ENCODE assay signal across 18 cellular contexts in genomic region chr3:16860234-16860633, GRCh38. TPM values are rescaled to one million over a fixed set of nuclear protein-coding genes. Genes with fewer than 3 reads are reported as not detected.
DNase-seq lines count a peak whose midpoint lies in the region; ATAC-seq and TF ChIP-seq lines count a peak whose summit lies in the region.
"Had no signal": no experiment of that assay in that cellular context is flagged by ENCODE, and none has a peak within 500 bp of the region (broad histone marks: within the 10 kb centered on the region; RNA-seq: fewer than 3 reads in every experiment).

No MANE protein-coding gene starts in this region.

- no peaks in the 10 kb centered on the region for H4K20me1 ChIP-seq in SK-N-SH (ENCODE audit: insufficient read depth)

- H3K79me2 ChIP-seq in SK-N-SH (ENCODE audit: insufficient read depth): no peaks in the 10 kb centered on the region

- in situ Hi-C loops in gastrocnemius medialis (cut with MboI; ENCODE audit: low sequenced_read_pairs in 4 of 4): no loop called here

- no peak for TF ChIP-seq POLR2A in gastrocnemius medialis (IDR thresholded peaks at IDR 0.05)

- TF ChIP-seq EP300 in SK-N-SH (IDR thresholded peaks at IDR 0.05; ENCODE audit: borderline replicate concordance in 1 of 2, low read depth in 1 of 2, low read length in 1 of 2): no peak

- H2AFZ ChIP-seq in SK-N-SH (ENCODE audit: low read depth): no peak overlapping the region
- H2AFZ ChIP-seq: GM23248 had no signal

- no peak for TF ChIP-seq CTCF in SK-N-SH (IDR thresholded peaks at IDR 0.05)
- TF ChIP-seq CTCF in gastrocnemius medialis (IDR thresholded peaks at IDR 0.05 in 4 of 5, conservative IDR thresholded peaks at IDR 0.05 in 1 of 5): no peak

- intact Hi-C loops in gastrocnemius medialis (cut with DNase I; ENCODE audit: low total_unique reads): no loop called here

- POLR2A ChIA-PET in SK-N-SH (lab: Yijun Ruan, JAX): no interaction called here

- H3F3A ChIP-seq in SK-N-SH (replicated peaks; ENCODE audit: insufficient read depth): peaks cover 9% of the 10 kb centered on the region

- ATAC-seq in SK-N-SH treated with all-trans-retinoic acid at 6 μM for 48 hours (no peak), gastrocnemius medialis (peak in 1 of 2 donors; percentile 19)
- ATAC-seq: HCT116 had no signal

- H3K4me1 ChIP-seq in SK-N-SH (ENCODE audit: control insufficient read depth in 1 of 2, insufficient read depth in 2 of 2, low read depth in 1 of 2, low read length in 1 of 2): no peaks in the 10 kb centered on the region
- peaks cover 0 to 34% of the 10 kb centered on the region in 2 donors for H3K4me1 ChIP-seq in gastrocnemius medialis

- TF ChIP-seq RAD21 in SK-N-SH (IDR thresholded peaks at IDR 0.05; ENCODE audit: low read length): no peak

- CTCF ChIA-PET in SK-N-SH (lab: Yijun Ruan, JAX): interaction anchor here (0.7 to 2.2 kb wide), 2 partner anchors 11 to 24 kb away, joined by 3 to 10 read pairs; partner anchors contain the start of gene PLCL2

- no peak overlapping the region for H3K27ac ChIP-seq in SK-N-SH (ENCODE audit: low read depth in 2 of 2, low read length in 1 of 2)
- H3K27ac ChIP-seq in gastrocnemius medialis: peak overlapping the region in 3 of 4 donors; percentile 22 to 56 (median 32)
- H3K27ac ChIP-seq: GM23248 had no signal

- H3K4me3 ChIP-seq in SK-N-SH (ENCODE audit: low read depth in 2 of 2, low read length in 1 of 2) (no peak overlapping the region), gastrocnemius medialis (no peak overlapping the region)
- H3K4me3 ChIP-seq: GM23248 had no signal

- H3K27me3 ChIP-seq in SK-N-SH (ENCODE audit: insufficient read depth): no peaks in the 10 kb centered on the region
- no peaks in the 10 kb centered on the region for H3K27me3 ChIP-seq in gastrocnemius medialis

- no peak overlapping the region for H3K4me2 ChIP-seq in SK-N-SH

- 0 out of 2 replicates have a peak, but pooled peaks cover 3% of the 10 kb centered on the region for H3K9me3 ChIP-seq in SK-N-SH
- H3K9me3 ChIP-seq in gastrocnemius medialis: no peaks in the 10 kb centered on the region

- no peak overlapping the region for H3K9ac ChIP-seq in SK-N-SH
- H3K9ac ChIP-seq: GM23248 had no signal

- H3K36me3 ChIP-seq in SK-N-SH (replicated peaks in 1 of 2; ENCODE audit: control insufficient read depth in 1 of 2, insufficient read depth in 2 of 2, low read length in 1 of 2): no peaks in the 10 kb centered on the region
- no peaks in the 10 kb centered on the region for H3K36me3 ChIP-seq in gastrocnemius medialis

- 50% methylated on average over 3 of the region's 3 CpGs for WGBS in SK-N-SH (ENCODE audit: low lambda C conversion rate)

- H3K9me2 ChIP-seq in SK-N-SH: no peaks in the 10 kb centered on the region

- DNase-seq in SK-N-SH (peak; percentile 24), NCI-H69 (lab: John Stamatoyannopoulos, UW) (peak; percentile 79), SK-N-DZ (ENCODE audit: low spot score) (peak; percentile 25), gastrocnemius medialis (no peak), SW480 (ENCODE audit: low spot score) (no peak), GM03348 (ENCODE audit: low spot score) (no peak), DMS 273 treated with DMSO at 0.1 percent for 48 hours (lab: John Stamatoyannopoulos, UW) (no peak)
- DNase-seq: C1 segment of cervical spinal cord; Calu3; CD4-positive, alpha-beta memory T cell; COR-L47; DMS79; EL; GDM1; GM23248; H9 had no signal

TF ChIP-seq in SK-N-SH, 30 proteins besides CTCF, POLR2A, EP300 and RAD21 (continues in another document):
- TF ChIP-seq REST (IDR thresholded peaks at IDR 0.05; ENCODE audit: low read depth, low read length): no peak
- TF ChIP-seq ELF1 (IDR thresholded peaks at IDR 0.05): no peak
- no peak for TF ChIP-seq ZBTB33 (IDR thresholded peaks at IDR 0.05; ENCODE audit: borderline replicate concordance, low read depth)

TF ChIP-seq in SK-N-SH treated with all-trans-retinoic acid at 6 μM for 48 hours, 23 proteins besides CTCF, POLR2A, EP300 and RAD21:
- no peak for TF ChIP-seq ARNTL (CRISPR knock-in tag; IDR thresholded peaks at IDR 0.05; ENCODE audit: borderline replicate concordance, low read depth)
- no peak for TF ChIP-seq GLIS3 (CRISPR knock-in tag; IDR thresholded peaks at IDR 0.05)
- no peak for TF ChIP-seq BACH2 (CRISPR knock-in tag; IDR thresholded peaks at IDR 0.05; ENCODE audit: borderline replicate concordance)
- TF ChIP-seq PPARA (CRISPR knock-in tag; IDR thresholded peaks at IDR 0.05; ENCODE audit: borderline replicate concordance): no peak
- TF ChIP-seq ZNF70 (CRISPR knock-in tag; IDR thresholded peaks at IDR 0.05): no peak
- TF ChIP-seq RARB (CRISPR knock-in tag; IDR thresholded peaks at IDR 0.05): no peak
- TF ChIP-seq ZFP30 (CRISPR knock-in tag; IDR thresholded peaks at IDR 0.05): no peak
- no peak for TF ChIP-seq ZNF565 (CRISPR knock-in tag; conservative IDR thresholded peaks at IDR 0.05; ENCODE audit: low read depth)
- no peak for TF ChIP-seq OSR1 (CRISPR knock-in tag; IDR thresholded peaks at IDR 0.05)
- no peak for TF ChIP-seq PATZ1 (CRISPR knock-in tag; IDR thresholded peaks at IDR 0.05; ENCODE audit: borderline replicate concordance)
- no peak for TF ChIP-seq ESRRG (CRISPR knock-in tag; IDR thresholded peaks at IDR 0.05)
- TF ChIP-seq SNAI2 (CRISPR knock-in tag; IDR thresholded peaks at IDR 0.05): no peak

RNA-seq across cellular contexts. Expression of gene PLCL2, which starts 24.5 kb away (rescaled TPM):
- 0.85 and 1.1 TPM in 2 replicates for polyA plus RNA-seq in SK-N-SH (2012; rRNA removed)
- polyA plus RNA-seq in SK-N-SH (2012; cell fraction: cytosol; rRNA removed): 1.3 TPM in 2 replicates
- 0.83 and 1.0 TPM in 2 replicates for polyA plus RNA-seq in SK-N-SH (2012; cell fraction: nucleus; rRNA removed)
- polyA plus RNA-seq in SK-N-DZ (2014; cell fraction: cytosol; rRNA removed): 5.3 and 5.6 TPM in 2 replicates
- polyA plus RNA-seq in SK-N-DZ (2014; cell fraction: nucleus; rRNA removed): 4.6 and 5.7 TPM in 2 replicates
- total RNA-seq in gastrocnemius medialis: 10 to 100 TPM; 23.9 to 37.2 (median 32.7) TPM

Comparison
In these comparisons a context has a peak if more than half of its experiments do, and no peak if none do; other contexts are left out.
1. DNase-seq: peak in SK-N-SH (single experiment), NCI-H69 (single experiment) and SK-N-DZ (single experiment); none in gastrocnemius medialis (0 of 2), SW480 (single experiment), GM03348 (single experiment) and DMS 273 treated with DMSO at 0.1 percent for 48 hours (single experiment).
2. H3K27ac ChIP-seq: peak in gastrocnemius medialis (3 of 4); none in SK-N-SH (0 of 2).